24 cellular contexts compared by ENCODE assay signal in the genomic region with DNA sequence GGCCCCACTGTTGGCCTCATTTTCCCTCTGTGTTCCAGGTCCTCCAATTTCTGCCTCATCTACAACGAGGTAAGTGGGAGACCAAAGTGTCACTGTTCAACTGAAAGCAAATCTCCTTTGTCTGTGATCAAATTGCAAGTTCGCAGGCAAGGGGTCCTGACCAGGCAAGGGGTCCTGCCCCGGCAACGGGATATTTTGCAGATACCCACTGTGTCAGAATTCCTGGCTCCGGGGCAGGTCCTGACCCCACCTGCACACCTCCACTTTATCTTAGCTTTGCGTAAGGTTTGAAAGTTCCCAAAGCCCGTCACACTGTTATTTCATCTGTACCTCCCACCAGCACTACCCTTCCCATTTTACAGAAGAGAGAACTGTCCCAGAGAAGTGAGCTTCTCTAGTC. TPM values are rescaled to one million over a fixed set of nuclear protein-coding genes. Genes with fewer than 3 reads are reported as not detected.
DNase-seq lines count a peak whose midpoint lies in the region; ATAC-seq and TF ChIP-seq lines count a peak whose summit lies in the region.
"Had no signal": no experiment of that assay in that cellular context is flagged by ENCODE, and none has a peak within 500 bp of the region (broad histone marks: within the 10 kb centered on the region; RNA-seq: fewer than 3 reads in every experiment).

No MANE protein-coding gene starts in this region.

- H3K36me3 Mint-ChIP-seq in neural progenitor cell = no peaks in the 10 kb centered on the region

- H2BK15ac ChIP-seq in IMR-90 (ENCODE audit: low read depth, low read length) = peak overlapping the region; percentile 97; the same call in 1 of the 3 replicates

- CTCF ChIA-PET in IMR-90 (lab: Yijun Ruan, JAX) = no interaction called here

- no peaks in the 10 kb centered on the region for H3K27me3 ChIP-seq in IMR-90 (ENCODE audit: control insufficient read depth, insufficient read depth, low read length)
- H3K27me3 ChIP-seq in dorsolateral prefrontal cortex = no peaks in the 10 kb centered on the region
- H3K27me3 ChIP-seq in neural progenitor cell = no peaks in the 10 kb centered on the region
- H3K27me3 ChIP-seq: BLaER1 treated with 17β-estradiol and CSF1 and Interleukin-3, amounts not matched to agents 10 nM and 100 nM had no signal

- peak overlapping the region in 1 of 2 experiments; percentile 55; a peak in 2 of 4 replicates for H4K8ac ChIP-seq in IMR-90 (ENCODE audit: low read depth in 2 of 2, low read length in 2 of 2)

- peak overlapping the region; percentile 57 for H4K91ac ChIP-seq in IMR-90 (ENCODE audit: insufficient read depth, low read depth, low read length)

- POLR2A ChIA-PET in IMR-90 (lab: Charles Lee; ENCODE audit: unreplicated experiment) = no interaction called here

- DNase-seq in IMR-90 = no peak
- no peak for DNase-seq in dorsolateral prefrontal cortex
- no peak for DNase-seq in neural progenitor cell (ENCODE audit: low spot score)
- DNase-seq in mucosa of gallbladder (ENCODE audit: low spot score) = no peak
- DNase-seq in foreskin fibroblast = no peak
- DNase-seq: activated CD4-positive, alpha-beta T cell treated with anti-CD3 and anti-CD28 coated beads for 48 hours; activated naive CD4-positive, alpha-beta T cell; activated T-cell treated with anti-CD3 and anti-CD28 coated beads, Interleukin-2, amount 50 U/mL, for 48 hours; COR-L47; DMS53; head of caudate nucleus; Kasumi-1; NCI-H146; NCI-H2171; NCI-H526; retina; Right ventricle myocardium superior had no signal

- TF ChIP-seq CTCF in IMR-90 (conservative IDR thresholded peaks at IDR 0.05; ENCODE audit: low read depth, low read length) (no peak), dorsolateral prefrontal cortex (IDR thresholded peaks at IDR 0.05 in 54 of 56, conservative IDR thresholded peaks at IDR 0.05 in 2 of 56; ENCODE audit: low read depth in 1 of 56, partially characterized antibody in 56 of 56) (no peak), neural progenitor cell (IDR thresholded peaks at IDR 0.05) (no peak), foreskin fibroblast (IDR thresholded peaks at IDR 0.05; ENCODE audit: low read depth, low read length) (no peak)

- H2AK5ac ChIP-seq in IMR-90 (ENCODE audit: low read depth, low read length) = peak overlapping the region; percentile 94

- no CpG with 5 or more reads among the region's 7 CpGs for WGBS in IMR-90 (ENCODE audit: extremely low coverage in 2 of 2, insufficient read length in 1 of 2), 2 experiments

- H3K4me1 ChIP-seq in IMR-90 (ENCODE audit: control insufficient read depth, insufficient read depth, low read length) (peaks cover 21% of the 10 kb centered on the region), neural progenitor cell (peaks cover 44% of the 10 kb centered on the region)

- 0 out of 2 replicates have a peak overlapping the region, but pooled peaks have one; percentile 1 for H4K5ac ChIP-seq in IMR-90 (ENCODE audit: low read depth, low read length)

- TF ChIP-seq RAD21 in IMR-90 (IDR thresholded peaks at IDR 0.05; ENCODE audit: low read length) = no peak

- peak overlapping the region; percentile 36; the same call in 1 of the 2 replicates for H3K18ac ChIP-seq in IMR-90 (ENCODE audit: low read depth, low read length)

- H4K20me1 ChIP-seq in IMR-90 (ENCODE audit: insufficient read depth, low read length) (no peaks in the 10 kb centered on the region), neural progenitor cell (ENCODE audit: low read depth) (no peaks in the 10 kb centered on the region)
- H4K20me1 ChIP-seq: BLaER1 treated with 17β-estradiol and CSF1 and Interleukin-3, amounts not matched to agents 10 nM and 100 nM had no signal

- H3K4me3 Mint-ChIP-seq in neural progenitor cell = no peak overlapping the region

- H2AFZ ChIP-seq in IMR-90 (replicated peaks; ENCODE audit: low read length, poor library complexity) = peak overlapping the region; percentile 62
- no peak overlapping the region for H2AFZ ChIP-seq in neural progenitor cell (replicated peaks)
- H2AFZ ChIP-seq: PC-9 had no signal

- peak overlapping the region; percentile 99 for H2BK120ac ChIP-seq in IMR-90 (ENCODE audit: low read depth, low read length)

- peaks cover 3% of the 10 kb centered on the region for H3K27me3 Mint-ChIP-seq in neural progenitor cell (ENCODE audit: insufficient read depth, low read depth)

- no peak for TF ChIP-seq POLR2A in IMR-90 (IDR thresholded peaks at IDR 0.05; ENCODE audit: low read depth, low read length)

- in situ Hi-C loops in IMR-90 (cut with MboI; ENCODE audit: low sequenced_read_pairs) = no loop called here

- peak overlapping the region; percentile 26 for H2AK9ac ChIP-seq in IMR-90 (replicated peaks; ENCODE audit: low read depth, low read length, poor library complexity)

- H3K9me3 ChIP-seq in IMR-90 (ENCODE audit: control insufficient read depth, insufficient read depth, low read length) = no peaks in the 10 kb centered on the region
- no peaks in the 10 kb centered on the region for H3K9me3 ChIP-seq in neural progenitor cell (ENCODE audit: low read depth)
- H3K9me3 ChIP-seq: BLaER1 treated with 17β-estradiol and CSF1 and Interleukin-3, amounts not matched to agents 10 nM and 100 nM had no signal

- BruUV-seq in IMR-90 (replicated peaks; lab: Mats Ljungman, UMichigan) = no TSS peak

- H3K9me1 ChIP-seq in IMR-90 (ENCODE audit: insufficient read depth, low read length) = peaks cover 18% of the 10 kb centered on the region

- no peak overlapping the region for H3K23ac ChIP-seq in IMR-90 (ENCODE audit: low read depth, low read length)

- no peaks in the 10 kb centered on the region for H3K79me1 ChIP-seq in IMR-90 (ENCODE audit: low read depth in 1 of 2, low read length in 2 of 2)

- H3K27ac Mint-ChIP-seq in neural progenitor cell = peak overlapping the region; percentile 6

- H3K36me3 ChIP-seq in IMR-90 (ENCODE audit: control insufficient read depth, insufficient read depth, low read length) (no peaks in the 10 kb centered on the region), neural progenitor cell (no peaks in the 10 kb centered on the region)
- H3K36me3 ChIP-seq: BLaER1 treated with 17β-estradiol and CSF1 and Interleukin-3, amounts not matched to agents 10 nM and 100 nM had no signal

- H3K9ac ChIP-seq in IMR-90 (ENCODE audit: low read depth, low read length) = no peak overlapping the region
- no peak overlapping the region for H3K9ac ChIP-seq in neural progenitor cell
- H3K9ac ChIP-seq: BLaER1 treated with 17β-estradiol and CSF1 and Interleukin-3, amounts not matched to agents 10 nM and 100 nM had no signal

- no peak overlapping the region for H3K56ac ChIP-seq in IMR-90 (ENCODE audit: extremely low read depth, insufficient read depth, low read length)

- peaks cover 84% of the 10 kb centered on the region for H3K4me1 Mint-ChIP-seq in neural progenitor cell

- dilution Hi-C loops in IMR-90 (cut with HindIII; ENCODE audit: low sequenced_read_pairs, unreplicated experiment) = no loop called here

- H3K4ac ChIP-seq in IMR-90 (ENCODE audit: low read depth, low read length) = peak overlapping the region; percentile 81

- intact Hi-C loops in IMR-90 (cut with micrococcal nuclease) = loop anchor here (5.0 kb wide), 1 partner anchor 51 kb away; no protein-coding TSS in a partner anchor
- intact Hi-C loops in dorsolateral prefrontal cortex (cut with DNase I) = loop anchor here in 1 of 2 donors (5.0 to 10.0 kb wide), 2 partner anchors 34 to 106 kb away; a partner anchor contains a TSS

- no peaks in the 10 kb centered on the region for H3K79me2 ChIP-seq in neural progenitor cell (ENCODE audit: low read depth)

- H3K9me3 Mint-ChIP-seq in neural progenitor cell = no peaks in the 10 kb centered on the region

- ATAC-seq in IMR-90 (ENCODE audit: low read depth) = no peak
- no peak for ATAC-seq in GM21619 (IDR thresholded peaks at IDR 0.05; ENCODE audit: unreplicated experiment)
- ATAC-seq in GM18909 (IDR thresholded peaks at IDR 0.05; ENCODE audit: poor library complexity, unreplicated experiment) = no peak

- H3K4me3 ChIP-seq in IMR-90 (ENCODE audit: insufficient read depth, low read depth, low read length) = no peak overlapping the region
- H3K4me3 ChIP-seq in dorsolateral prefrontal cortex = no peak overlapping the region
- no peak overlapping the region for H3K4me3 ChIP-seq in neural progenitor cell
- no peak overlapping the region for H3K4me3 ChIP-seq in foreskin fibroblast (ENCODE audit: low read depth in 1 of 2, low read length in 2 of 2)
- H3K4me3 ChIP-seq: BLaER1 treated with 17β-estradiol and CSF1 and Interleukin-3, amounts not matched to agents 10 nM and 100 nM; lung; PC-9; skin epidermis had no signal

- no peak overlapping the region for H3K4me2 ChIP-seq in IMR-90 (ENCODE audit: low read depth, low read length)
- no peak overlapping the region for H3K4me2 ChIP-seq in neural progenitor cell

- peak overlapping the region; percentile 52; the same call in 1 of the 2 replicates for H3K14ac ChIP-seq in IMR-90 (replicated peaks; ENCODE audit: low read depth, low read length)

- peaks cover 13% of the 10 kb centered on the region for H3F3A ChIP-seq in neural progenitor cell (ENCODE audit: low read depth)

- no peak overlapping the region for H3K27ac ChIP-seq in IMR-90 (ENCODE audit: insufficient read depth, low read length)
- H3K27ac ChIP-seq in dorsolateral prefrontal cortex = peak overlapping the region in 43 of 59 donors; percentile 12 to 99 (median 89)
- H3K27ac ChIP-seq in neural progenitor cell = no peak overlapping the region
- peak overlapping the region; percentile 31 for H3K27ac ChIP-seq in temporal lobe (ENCODE audit: low read depth, low read length)
- H3K27ac ChIP-seq: BLaER1 treated with 17β-estradiol and CSF1 and Interleukin-3, amounts not matched to agents 10 nM and 100 nM had no signal

- H2BK20ac ChIP-seq in IMR-90 (ENCODE audit: low read depth, low read length) = peak overlapping the region; percentile 72

- no peak overlapping the region for H2BK5ac ChIP-seq in IMR-90 (ENCODE audit: low read depth, low read length, poor library complexity, severe bottlenecking)

TF ChIP-seq in IMR-90, 13 proteins besides CTCF, POLR2A, EP300 and RAD21 (continues in another document):
- TF ChIP-seq, protein P1, sequence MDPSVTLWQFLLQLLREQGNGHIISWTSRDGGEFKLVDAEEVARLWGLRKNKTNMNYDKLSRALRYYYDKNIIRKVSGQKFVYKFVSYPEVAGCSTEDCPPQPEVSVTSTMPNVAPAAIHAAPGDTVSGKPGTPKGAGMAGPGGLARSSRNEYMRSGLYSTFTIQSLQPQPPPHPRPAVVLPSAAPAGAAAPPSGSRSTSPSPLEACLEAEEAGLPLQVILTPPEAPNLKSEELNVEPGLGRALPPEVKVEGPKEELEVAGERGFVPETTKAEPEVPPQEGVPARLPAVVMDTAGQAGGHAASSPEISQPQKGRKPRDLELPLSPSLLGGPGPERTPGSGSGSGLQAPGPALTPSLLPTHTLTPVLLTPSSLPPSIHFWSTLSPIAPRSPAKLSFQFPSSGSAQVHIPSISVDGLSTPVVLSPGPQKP (IDR thresholded peaks at IDR 0.05; ENCODE audit: borderline replicate concordance, low read depth, low read length) = no peak

RNA-seq across cellular contexts. Expression of a gene that starts 32.1 kb away (rescaled TPM):
- total RNA-seq in IMR-90 (2012; rRNA removed) (9.4 and 14.3 TPM in 2 replicates), dorsolateral prefrontal cortex (10 to 100 TPM in 117 of 120 experiments, 1 to 10 TPM in 3; 8.9 to 51.5 (median 20.8) TPM), neural progenitor cell (ENCODE audit: low replicate concordance) (2.7 and 5.0 TPM in 2 replicates), temporal lobe (1.7 TPM), mucosa of gallbladder (184 TPM)
- 22.0 and 25.6 TPM in 2 replicates for polyA plus RNA-seq in IMR-90 (2012; rRNA removed)
- polyA plus RNA-seq in IMR-90 (2012; cell fraction: cytosol; rRNA removed) = 19.2 and 30.9 TPM in 2 replicates
- polyA plus RNA-seq in IMR-90 (2012; cell fraction: nucleus; rRNA removed; ENCODE audit: low replicate concordance) = 26.9 and 32.7 TPM in 2 replicates

Comparison
In these comparisons a context has a peak if more than half of its experiments do, and no peak if none do; other contexts are left out.
1. H3K27ac ChIP-seq: peak in dorsolateral prefrontal cortex (43 of 59) and temporal lobe (single experiment); none in IMR-90 (single experiment) and neural progenitor cell (single experiment).